In the genomic region with DNA sequence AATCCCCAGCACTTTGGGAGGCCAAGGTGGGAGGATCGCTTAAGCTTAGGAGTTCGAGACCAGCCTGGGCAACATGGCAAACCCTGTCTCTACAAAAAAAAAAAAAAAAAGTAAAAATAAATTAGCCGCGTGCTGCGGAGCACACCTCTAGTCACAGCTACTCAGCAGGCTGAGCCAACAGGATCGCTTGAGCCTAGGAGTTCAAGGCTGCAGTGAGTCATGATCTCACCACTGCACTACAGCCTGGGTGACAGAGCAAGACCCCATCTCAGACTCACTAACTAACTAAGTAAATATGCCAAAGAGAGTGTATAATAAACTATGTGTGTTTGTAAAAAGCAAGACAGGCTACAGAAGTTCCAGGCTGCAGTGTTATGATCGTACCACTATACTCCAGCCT, we compare ENCODE assay signal across 2 cellular contexts. TPM values are rescaled to one million over a fixed set of nuclear protein-coding genes. Genes with fewer than 3 reads are reported as not detected.
"Had no signal": no experiment of that assay in that cellular context is flagged by ENCODE, and none has a peak within 500 bp of the region (broad histone marks: within the 10 kb centered on the region; RNA-seq: fewer than 3 reads in every experiment).

No MANE protein-coding gene starts in this region.

RNA-seq across cellular contexts. Expression of gene RSPH10B, which starts 6.7 kb away (rescaled TPM):
- total RNA-seq: M059J, NCI-H460 had no signal
